1 cellular context compared by ENCODE assay signal in the genomic region with DNA sequence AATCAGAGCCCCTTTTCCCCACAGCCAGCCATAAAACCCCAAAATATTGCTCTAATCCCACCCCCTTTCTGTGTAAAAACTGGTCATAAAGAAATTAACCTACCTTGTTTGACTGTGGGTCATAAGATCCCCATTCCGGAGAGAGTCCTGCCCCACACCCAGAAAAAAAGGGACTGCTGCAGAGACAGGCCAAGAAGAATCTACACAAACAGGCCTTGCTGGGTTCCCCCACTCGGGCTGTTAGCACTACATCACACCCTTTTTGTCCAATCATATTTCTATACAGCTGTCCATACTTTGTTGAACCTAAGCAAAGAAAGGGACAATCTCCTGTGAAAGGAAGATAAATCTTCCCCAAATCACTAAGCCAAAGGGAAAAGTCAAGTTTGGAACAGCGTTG.
TF ChIP-seq lines count a peak whose summit lies in the region.

No MANE protein-coding gene starts in this region.

TF ChIP-seq in H1, 55 proteins besides CTCF, POLR2A, EP300 and RAD21:
- TF ChIP-seq, protein P1, sequence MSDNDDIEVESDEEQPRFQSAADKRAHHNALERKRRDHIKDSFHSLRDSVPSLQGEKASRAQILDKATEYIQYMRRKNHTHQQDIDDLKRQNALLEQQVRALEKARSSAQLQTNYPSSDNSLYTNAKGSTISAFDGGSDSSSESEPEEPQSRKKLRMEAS (IDR thresholded peaks at IDR 0.05), result no peak
- TF ChIP-seq BACH1 (IDR thresholded peaks at IDR 0.05; ENCODE audit: low read length), result no peak
- TF ChIP-seq SP2 (IDR thresholded peaks at IDR 0.05; ENCODE audit: low read length), result no peak
- TF ChIP-seq POU5F1 (IDR thresholded peaks at IDR 0.05; ENCODE audit: low read depth, low read length), result no peak
- TF ChIP-seq EZH2 (IDR thresholded peaks at IDR 0.05; ENCODE audit: low read depth, low read length, severe bottlenecking), result no peak
- TF ChIP-seq EGR1 (IDR thresholded peaks at IDR 0.05; ENCODE audit: borderline replicate concordance, low read depth, low read length), result no peak
- no peak for TF ChIP-seq SRF (IDR thresholded peaks at IDR 0.05; ENCODE audit: low read depth, low read length)
- TF ChIP-seq TCF12 (IDR thresholded peaks at IDR 0.05; ENCODE audit: low read depth, low read length), result no peak
- TF ChIP-seq TBP (IDR thresholded peaks at IDR 0.05; ENCODE audit: low read depth, low read length), result no peak
- no peak for TF ChIP-seq JUN (IDR thresholded peaks at IDR 0.05; ENCODE audit: low read depth, low read length)
